ENCODE assay signal across 1 cellular context in genomic region chr9:116855881-116856662, GRCh38.
TF ChIP-seq lines count a peak whose summit lies in the region.

No MANE protein-coding gene starts in this region.

TF ChIP-seq in GM12878, 131 proteins besides CTCF, POLR2A, EP300 and RAD21 (continued from another document):
- peak; percentile 25; the same call in 1 of the 2 replicates for TF ChIP-seq IKZF1 (conservative IDR thresholded peaks at IDR 0.05)
- peak; percentile 74 for TF ChIP-seq TCF12 (IDR thresholded peaks at IDR 0.05; ENCODE audit: low read depth, low read length)
- no peak for TF ChIP-seq IRF4 (IDR thresholded peaks at IDR 0.05; ENCODE audit: low read depth, low read length)
- TF ChIP-seq, protein P1, sequence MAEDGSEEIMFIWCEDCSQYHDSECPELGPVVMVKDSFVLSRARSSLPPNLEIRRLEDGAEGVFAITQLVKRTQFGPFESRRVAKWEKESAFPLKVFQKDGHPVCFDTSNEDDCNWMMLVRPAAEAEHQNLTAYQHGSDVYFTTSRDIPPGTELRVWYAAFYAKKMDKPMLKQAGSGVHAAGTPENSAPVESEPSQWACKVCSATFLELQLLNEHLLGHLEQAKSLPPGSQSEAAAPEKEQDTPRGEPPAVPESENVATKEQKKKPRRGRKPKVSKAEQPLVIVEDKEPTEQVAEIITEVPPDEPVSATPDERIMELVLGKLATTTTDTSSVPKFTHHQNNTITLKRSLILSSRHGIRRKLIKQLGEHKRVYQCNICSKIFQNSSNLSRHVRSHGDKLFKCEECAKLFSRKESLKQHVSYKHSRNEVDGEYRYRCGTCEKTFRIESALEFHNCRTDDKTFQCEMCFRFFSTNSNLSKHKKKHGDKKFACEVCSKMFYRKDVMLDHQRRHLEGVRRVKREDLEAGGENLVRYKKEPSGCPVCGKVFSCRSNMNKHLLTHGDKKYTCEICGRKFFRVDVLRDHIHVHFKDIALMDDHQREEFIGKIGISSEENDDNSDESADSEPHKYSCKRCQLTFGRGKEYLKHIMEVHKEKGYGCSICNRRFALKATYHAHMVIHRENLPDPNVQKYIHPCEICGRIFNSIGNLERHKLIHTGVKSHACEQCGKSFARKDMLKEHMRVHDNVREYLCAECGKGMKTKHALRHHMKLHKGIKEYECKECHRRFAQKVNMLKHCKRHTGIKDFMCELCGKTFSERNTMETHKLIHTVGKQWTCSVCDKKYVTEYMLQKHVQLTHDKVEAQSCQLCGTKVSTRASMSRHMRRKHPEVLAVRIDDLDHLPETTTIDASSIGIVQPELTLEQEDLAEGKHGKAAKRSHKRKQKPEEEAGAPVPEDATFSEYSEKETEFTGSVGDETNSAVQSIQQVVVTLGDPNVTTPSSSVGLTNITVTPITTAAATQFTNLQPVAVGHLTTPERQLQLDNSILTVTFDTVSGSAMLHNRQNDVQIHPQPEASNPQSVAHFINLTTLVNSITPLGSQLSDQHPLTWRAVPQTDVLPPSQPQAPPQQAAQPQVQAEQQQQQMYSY (CRISPR knock-in tag; IDR thresholded peaks at IDR 0.05), result no peak
- no peak for TF ChIP-seq MTA2 (IDR thresholded peaks at IDR 0.05; ENCODE audit: low read depth)
- no peak for TF ChIP-seq POU2F2 (IDR thresholded peaks at IDR 0.05; ENCODE audit: borderline replicate concordance, low read depth, low read length)
